ENCODE assay signal across 1 cellular context in the genomic region with DNA sequence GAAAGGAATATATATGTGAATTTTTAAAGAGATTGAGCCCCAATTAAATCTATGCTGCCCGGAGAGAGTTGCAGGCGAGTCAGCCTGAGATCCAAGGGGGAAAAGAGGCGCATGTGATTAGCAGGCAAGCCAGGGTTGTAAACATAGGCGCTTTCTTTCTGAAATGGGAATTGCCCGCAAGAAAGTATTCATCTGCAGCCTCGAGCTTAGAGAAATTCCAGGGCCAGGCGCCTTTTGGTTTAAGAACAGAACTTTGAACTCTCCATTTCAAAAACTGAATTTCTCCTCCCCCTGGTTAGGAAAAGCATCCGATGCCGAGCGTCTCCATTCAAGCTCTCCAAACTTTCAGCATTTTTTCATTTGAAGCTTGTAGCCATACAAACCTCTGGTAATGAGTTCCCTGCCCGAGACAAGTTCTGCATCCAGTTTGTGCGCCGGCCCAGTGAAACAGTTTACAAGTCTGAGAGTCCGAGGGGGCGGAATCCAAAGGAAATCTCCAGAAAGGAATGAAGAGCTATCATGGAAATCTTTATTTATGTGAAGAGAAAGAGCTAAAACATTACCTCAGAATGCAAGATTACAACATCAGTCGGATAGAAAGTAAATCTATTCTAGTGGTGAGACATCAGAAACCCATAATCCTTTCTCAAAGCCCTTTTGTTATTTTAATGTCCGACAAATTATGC.
A peak's percentile ranks its signal among the peaks of the same experiment; 100 is the strongest.
TF ChIP-seq lines count a peak whose summit lies in the region.

No MANE protein-coding gene starts in this region.

TF ChIP-seq in IMR-90, 13 proteins besides CTCF, POLR2A, EP300 and RAD21 (continued from another document):
- TF ChIP-seq CHD1 (IDR thresholded peaks at IDR 0.05; ENCODE audit: low read depth, low read length) (no peak), CEBPB (IDR thresholded peaks at IDR 0.05; ENCODE audit: low read depth, low read length) (peak; percentile 37; the same call in 1 of the 2 replicates)
